In the genomic region with DNA sequence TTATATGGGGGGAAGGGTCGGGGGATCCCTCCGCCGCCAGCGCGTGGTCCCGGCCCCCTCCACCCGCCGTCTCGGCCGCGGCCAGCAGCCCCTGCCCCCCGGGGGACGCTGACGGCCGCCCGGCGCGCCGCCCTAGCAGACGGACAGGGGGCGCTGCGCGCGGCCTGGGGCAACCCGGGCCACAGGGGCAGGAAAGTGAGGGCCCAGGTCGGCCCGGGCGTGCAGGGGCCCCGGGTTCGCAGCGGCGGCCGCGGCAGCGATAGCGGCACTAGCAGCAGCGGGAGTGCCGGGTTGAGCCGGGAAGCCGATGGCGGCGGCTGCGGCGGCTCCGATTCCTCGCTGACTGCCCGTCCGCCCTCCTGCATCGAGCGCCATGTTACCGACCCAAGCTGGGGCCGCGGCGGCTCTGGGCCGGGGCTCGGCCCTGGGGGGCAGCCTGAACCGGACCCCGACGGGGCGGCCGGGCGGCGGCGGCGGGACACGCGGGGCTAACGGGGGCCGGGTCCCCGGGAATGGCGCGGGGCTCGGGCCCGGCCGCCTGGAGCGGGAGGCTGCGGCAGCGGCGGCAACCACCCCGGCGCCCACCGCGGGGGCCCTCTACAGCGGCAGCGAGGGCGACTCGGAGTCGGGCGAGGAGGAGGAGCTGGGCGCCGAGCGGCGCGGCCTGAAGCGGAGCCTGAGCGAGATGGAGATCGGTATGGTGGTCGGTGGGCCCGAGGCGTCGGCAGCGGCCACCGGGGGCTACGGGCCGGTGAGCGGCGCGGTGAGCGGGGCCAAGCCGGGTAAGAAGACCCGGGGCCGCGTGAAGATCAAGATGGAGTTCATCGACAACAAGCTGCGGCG, we compare ENCODE assay signal across 1 cellular context.
TF ChIP-seq lines count a peak whose summit lies in the region.

No MANE protein-coding gene starts in this region.

TF ChIP-seq in HepG2, 621 proteins besides CTCF, POLR2A, EP300 and RAD21 (continued from another document and continues in another):
- TF ChIP-seq HNF4G (IDR thresholded peaks at IDR 0.05; ENCODE audit: borderline replicate concordance, low read depth, low read length) (peak; percentile 51; the same call in 1 of the 2 replicates), HNF4G (CRISPR knock-in tag; IDR thresholded peaks at IDR 0.05; ENCODE audit: borderline replicate concordance, low read depth) (peak; percentile 66; the same call in 1 of the 2 replicates), ARNT2 (CRISPR knock-in tag; IDR thresholded peaks at IDR 0.05; ENCODE audit: low read depth) (peak; percentile 93), ETV5 (CRISPR knock-in tag; IDR thresholded peaks at IDR 0.05; ENCODE audit: borderline replicate concordance) (no peak), NFE2 (CRISPR knock-in tag; IDR thresholded peaks at IDR 0.05) (no peak), MEF2D (CRISPR knock-in tag; IDR thresholded peaks at IDR 0.05) (no peak), KAT8 (CRISPR knock-in tag; IDR thresholded peaks at IDR 0.05) (no peak), MED1 (CRISPR knock-in tag; IDR thresholded peaks at IDR 0.05) (peak; percentile 57), BRD4 (CRISPR knock-in tag; IDR thresholded peaks at IDR 0.05) (peak; percentile 73; the same call in 1 of the 2 replicates), KAT2B (IDR thresholded peaks at IDR 0.05; ENCODE audit: borderline replicate concordance, low read depth, low read length) (no peak), SP1 (IDR thresholded peaks at IDR 0.05) (no peak), SP1 (CRISPR knock-in tag; IDR thresholded peaks at IDR 0.05) (0 out of 2 replicates have a peak, but pooled peaks have one; percentile 6), SIX1 (CRISPR knock-in tag; IDR thresholded peaks at IDR 0.05; ENCODE audit: borderline replicate concordance) (0 out of 2 replicates have a peak, but pooled peaks have one; percentile 12), SUZ12 (IDR thresholded peaks at IDR 0.05; ENCODE audit: low read depth, low read length) (no peak), AKAP8 (CRISPR knock-in tag; IDR thresholded peaks at IDR 0.05) (no peak; the same call in 1 of the 2 replicates), NR2F2 (IDR thresholded peaks at IDR 0.05; ENCODE audit: borderline replicate concordance, low read depth) (no peak), RFX3 (CRISPR knock-in tag; IDR thresholded peaks at IDR 0.05) (no peak), ZMYM4 (CRISPR knock-in tag; IDR thresholded peaks at IDR 0.05) (peak; percentile 95; the same call in 1 of the 2 replicates), HCFC1 (IDR thresholded peaks at IDR 0.05; ENCODE audit: low read depth, low read length) (peak; percentile 25; the same call in 1 of the 2 replicates), MYC (CRISPR knock-in tag; IDR thresholded peaks at IDR 0.05; ENCODE audit: borderline replicate concordance) (peak; percentile 85), ZSCAN22 (CRISPR knock-in tag; IDR thresholded peaks at IDR 0.05) (no peak), HNF4A (CRISPR knock-in tag; IDR thresholded peaks at IDR 0.05) (no peak; the same call in 1 of the 2 replicates), HNRNPLL (IDR thresholded peaks at IDR 0.05; ENCODE audit: low read depth, low read length, poor library complexity, severe bottlenecking) (peak; percentile 31), ZNF766 (CRISPR knock-in tag; IDR thresholded peaks at IDR 0.05; ENCODE audit: borderline replicate concordance) (peak; percentile 86), NCOR1 (IDR thresholded peaks at IDR 0.05; ENCODE audit: borderline replicate concordance, low read length) (no peak)
- TF ChIP-seq, protein P1, sequence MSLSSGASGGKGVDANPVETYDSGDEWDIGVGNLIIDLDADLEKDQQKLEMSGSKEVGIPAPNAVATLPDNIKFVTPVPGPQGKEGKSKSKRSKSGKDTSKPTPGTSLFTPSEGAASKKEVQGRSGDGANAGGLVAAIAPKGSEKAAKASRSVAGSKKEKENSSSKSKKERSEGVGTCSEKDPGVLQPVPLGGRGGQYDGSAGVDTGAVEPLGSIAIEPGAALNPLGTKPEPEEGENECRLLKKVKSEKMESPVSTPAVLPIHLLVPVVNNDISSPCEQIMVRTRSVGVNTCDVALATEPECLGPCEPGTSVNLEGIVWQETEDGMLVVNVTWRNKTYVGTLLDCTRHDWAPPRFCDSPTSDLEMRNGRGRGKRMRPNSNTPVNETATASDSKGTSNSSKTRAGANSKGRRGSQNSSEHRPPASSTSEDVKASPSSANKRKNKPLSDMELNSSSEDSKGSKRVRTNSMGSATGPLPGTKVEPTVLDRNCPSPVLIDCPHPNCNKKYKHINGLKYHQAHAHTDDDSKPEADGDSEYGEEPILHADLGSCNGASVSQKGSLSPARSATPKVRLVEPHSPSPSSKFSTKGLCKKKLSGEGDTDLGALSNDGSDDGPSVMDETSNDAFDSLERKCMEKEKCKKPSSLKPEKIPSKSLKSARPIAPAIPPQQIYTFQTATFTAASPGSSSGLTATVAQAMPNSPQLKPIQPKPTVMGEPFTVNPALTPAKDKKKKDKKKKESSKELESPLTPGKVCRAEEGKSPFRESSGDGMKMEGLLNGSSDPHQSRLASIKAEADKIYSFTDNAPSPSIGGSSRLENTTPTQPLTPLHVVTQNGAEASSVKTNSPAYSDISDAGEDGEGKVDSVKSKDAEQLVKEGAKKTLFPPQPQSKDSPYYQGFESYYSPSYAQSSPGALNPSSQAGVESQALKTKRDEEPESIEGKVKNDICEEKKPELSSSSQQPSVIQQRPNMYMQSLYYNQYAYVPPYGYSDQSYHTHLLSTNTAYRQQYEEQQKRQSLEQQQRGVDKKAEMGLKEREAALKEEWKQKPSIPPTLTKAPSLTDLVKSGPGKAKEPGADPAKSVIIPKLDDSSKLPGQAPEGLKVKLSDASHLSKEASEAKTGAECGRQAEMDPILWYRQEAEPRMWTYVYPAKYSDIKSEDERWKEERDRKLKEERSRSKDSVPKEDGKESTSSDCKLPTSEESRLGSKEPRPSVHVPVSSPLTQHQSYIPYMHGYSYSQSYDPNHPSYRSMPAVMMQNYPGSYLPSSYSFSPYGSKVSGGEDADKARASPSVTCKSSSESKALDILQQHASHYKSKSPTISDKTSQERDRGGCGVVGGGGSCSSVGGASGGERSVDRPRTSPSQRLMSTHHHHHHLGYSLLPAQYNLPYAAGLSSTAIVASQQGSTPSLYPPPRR (CRISPR knock-in tag; IDR thresholded peaks at IDR 0.05; ENCODE audit: borderline replicate concordance): 0 out of 2 replicates have a peak, but pooled peaks have one; percentile 3
- TF ChIP-seq, protein P2, sequence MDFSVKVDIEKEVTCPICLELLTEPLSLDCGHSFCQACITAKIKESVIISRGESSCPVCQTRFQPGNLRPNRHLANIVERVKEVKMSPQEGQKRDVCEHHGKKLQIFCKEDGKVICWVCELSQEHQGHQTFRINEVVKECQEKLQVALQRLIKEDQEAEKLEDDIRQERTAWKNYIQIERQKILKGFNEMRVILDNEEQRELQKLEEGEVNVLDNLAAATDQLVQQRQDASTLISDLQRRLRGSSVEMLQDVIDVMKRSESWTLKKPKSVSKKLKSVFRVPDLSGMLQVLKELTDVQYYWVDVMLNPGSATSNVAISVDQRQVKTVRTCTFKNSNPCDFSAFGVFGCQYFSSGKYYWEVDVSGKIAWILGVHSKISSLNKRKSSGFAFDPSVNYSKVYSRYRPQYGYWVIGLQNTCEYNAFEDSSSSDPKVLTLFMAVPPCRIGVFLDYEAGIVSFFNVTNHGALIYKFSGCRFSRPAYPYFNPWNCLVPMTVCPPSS (IDR thresholded peaks at IDR 0.05): no peak
- TF ChIP-seq, protein P3, sequence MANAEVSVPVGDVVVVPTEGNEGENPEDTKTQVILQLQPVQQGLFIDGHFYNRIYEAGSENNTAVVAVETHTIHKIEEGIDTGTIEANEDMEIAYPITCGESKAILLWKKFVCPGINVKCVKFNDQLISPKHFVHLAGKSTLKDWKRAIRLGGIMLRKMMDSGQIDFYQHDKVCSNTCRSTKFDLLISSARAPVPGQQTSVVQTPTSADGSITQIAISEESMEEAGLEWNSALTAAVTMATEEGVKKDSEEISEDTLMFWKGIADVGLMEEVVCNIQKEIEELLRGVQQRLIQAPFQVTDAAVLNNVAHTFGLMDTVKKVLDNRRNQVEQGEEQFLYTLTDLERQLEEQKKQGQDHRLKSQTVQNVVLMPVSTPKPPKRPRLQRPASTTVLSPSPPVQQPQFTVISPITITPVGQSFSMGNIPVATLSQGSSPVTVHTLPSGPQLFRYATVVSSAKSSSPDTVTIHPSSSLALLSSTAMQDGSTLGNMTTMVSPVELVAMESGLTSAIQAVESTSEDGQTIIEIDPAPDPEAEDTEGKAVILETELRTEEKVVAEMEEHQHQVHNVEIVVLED (CRISPR knock-in tag; IDR thresholded peaks at IDR 0.05; ENCODE audit: borderline replicate concordance): no peak
- TF ChIP-seq, protein P4, sequence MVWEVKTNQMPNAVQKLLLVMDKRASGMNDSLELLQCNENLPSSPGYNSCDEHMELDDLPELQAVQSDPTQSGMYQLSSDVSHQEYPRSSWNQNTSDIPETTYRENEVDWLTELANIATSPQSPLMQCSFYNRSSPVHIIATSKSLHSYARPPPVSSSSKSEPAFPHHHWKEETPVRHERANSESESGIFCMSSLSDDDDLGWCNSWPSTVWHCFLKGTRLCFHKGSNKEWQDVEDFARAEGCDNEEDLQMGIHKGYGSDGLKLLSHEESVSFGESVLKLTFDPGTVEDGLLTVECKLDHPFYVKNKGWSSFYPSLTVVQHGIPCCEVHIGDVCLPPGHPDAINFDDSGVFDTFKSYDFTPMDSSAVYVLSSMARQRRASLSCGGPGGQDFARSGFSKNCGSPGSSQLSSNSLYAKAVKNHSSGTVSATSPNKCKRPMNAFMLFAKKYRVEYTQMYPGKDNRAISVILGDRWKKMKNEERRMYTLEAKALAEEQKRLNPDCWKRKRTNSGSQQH (CRISPR knock-in tag; IDR thresholded peaks at IDR 0.05; ENCODE audit: low read depth): peak; percentile 80; the same call in 1 of the 2 replicates
- TF ChIP-seq, protein P5, sequence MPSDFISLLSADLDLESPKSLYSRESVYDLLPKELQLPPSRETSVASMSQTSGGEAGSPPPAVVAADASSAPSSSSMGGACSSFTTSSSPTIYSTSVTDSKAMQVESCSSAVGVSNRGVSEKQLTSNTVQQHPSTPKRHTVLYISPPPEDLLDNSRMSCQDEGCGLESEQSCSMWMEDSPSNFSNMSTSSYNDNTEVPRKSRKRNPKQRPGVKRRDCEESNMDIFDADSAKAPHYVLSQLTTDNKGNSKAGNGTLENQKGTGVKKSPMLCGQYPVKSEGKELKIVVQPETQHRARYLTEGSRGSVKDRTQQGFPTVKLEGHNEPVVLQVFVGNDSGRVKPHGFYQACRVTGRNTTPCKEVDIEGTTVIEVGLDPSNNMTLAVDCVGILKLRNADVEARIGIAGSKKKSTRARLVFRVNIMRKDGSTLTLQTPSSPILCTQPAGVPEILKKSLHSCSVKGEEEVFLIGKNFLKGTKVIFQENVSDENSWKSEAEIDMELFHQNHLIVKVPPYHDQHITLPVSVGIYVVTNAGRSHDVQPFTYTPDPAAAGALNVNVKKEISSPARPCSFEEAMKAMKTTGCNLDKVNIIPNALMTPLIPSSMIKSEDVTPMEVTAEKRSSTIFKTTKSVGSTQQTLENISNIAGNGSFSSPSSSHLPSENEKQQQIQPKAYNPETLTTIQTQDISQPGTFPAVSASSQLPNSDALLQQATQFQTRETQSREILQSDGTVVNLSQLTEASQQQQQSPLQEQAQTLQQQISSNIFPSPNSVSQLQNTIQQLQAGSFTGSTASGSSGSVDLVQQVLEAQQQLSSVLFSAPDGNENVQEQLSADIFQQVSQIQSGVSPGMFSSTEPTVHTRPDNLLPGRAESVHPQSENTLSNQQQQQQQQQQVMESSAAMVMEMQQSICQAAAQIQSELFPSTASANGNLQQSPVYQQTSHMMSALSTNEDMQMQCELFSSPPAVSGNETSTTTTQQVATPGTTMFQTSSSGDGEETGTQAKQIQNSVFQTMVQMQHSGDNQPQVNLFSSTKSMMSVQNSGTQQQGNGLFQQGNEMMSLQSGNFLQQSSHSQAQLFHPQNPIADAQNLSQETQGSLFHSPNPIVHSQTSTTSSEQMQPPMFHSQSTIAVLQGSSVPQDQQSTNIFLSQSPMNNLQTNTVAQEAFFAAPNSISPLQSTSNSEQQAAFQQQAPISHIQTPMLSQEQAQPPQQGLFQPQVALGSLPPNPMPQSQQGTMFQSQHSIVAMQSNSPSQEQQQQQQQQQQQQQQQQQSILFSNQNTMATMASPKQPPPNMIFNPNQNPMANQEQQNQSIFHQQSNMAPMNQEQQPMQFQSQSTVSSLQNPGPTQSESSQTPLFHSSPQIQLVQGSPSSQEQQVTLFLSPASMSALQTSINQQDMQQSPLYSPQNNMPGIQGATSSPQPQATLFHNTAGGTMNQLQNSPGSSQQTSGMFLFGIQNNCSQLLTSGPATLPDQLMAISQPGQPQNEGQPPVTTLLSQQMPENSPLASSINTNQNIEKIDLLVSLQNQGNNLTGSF (CRISPR knock-in tag; IDR thresholded peaks at IDR 0.05): peak; percentile 84
- TF ChIP-seq, protein P6, sequence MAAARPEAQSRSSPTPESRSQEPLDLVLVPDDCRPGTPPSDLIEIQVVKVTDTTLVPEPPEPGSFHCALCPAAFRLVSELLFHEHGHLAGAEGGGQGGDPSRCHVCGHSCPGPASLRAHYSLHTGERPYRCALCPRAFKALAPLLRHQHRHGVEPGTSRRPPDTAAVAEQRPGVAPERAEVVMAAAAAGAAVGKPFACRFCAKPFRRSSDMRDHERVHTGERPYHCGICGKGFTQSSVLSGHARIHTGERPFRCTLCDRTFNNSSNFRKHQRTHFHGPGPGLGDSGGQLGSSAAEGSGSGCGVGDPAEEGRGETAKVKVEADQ (CRISPR knock-in tag; IDR thresholded peaks at IDR 0.05; ENCODE audit: borderline replicate concordance): no peak; the same call in 1 of the 2 replicates
- TF ChIP-seq, protein P7, sequence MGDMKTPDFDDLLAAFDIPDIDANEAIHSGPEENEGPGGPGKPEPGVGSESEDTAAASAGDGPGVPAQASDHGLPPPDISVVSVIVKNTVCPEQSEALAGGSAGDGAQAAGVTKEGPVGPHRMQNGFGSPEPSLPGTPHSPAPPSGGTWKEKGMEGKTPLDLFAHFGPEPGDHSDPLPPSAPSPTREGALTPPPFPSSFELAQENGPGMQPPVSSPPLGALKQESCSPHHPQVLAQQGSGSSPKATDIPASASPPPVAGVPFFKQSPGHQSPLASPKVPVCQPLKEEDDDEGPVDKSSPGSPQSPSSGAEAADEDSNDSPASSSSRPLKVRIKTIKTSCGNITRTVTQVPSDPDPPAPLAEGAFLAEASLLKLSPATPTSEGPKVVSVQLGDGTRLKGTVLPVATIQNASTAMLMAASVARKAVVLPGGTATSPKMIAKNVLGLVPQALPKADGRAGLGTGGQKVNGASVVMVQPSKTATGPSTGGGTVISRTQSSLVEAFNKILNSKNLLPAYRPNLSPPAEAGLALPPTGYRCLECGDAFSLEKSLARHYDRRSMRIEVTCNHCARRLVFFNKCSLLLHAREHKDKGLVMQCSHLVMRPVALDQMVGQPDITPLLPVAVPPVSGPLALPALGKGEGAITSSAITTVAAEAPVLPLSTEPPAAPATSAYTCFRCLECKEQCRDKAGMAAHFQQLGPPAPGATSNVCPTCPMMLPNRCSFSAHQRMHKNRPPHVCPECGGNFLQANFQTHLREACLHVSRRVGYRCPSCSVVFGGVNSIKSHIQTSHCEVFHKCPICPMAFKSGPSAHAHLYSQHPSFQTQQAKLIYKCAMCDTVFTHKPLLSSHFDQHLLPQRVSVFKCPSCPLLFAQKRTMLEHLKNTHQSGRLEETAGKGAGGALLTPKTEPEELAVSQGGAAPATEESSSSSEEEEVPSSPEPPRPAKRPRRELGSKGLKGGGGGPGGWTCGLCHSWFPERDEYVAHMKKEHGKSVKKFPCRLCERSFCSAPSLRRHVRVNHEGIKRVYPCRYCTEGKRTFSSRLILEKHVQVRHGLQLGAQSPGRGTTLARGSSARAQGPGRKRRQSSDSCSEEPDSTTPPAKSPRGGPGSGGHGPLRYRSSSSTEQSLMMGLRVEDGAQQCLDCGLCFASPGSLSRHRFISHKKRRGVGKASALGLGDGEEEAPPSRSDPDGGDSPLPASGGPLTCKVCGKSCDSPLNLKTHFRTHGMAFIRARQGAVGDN (CRISPR knock-in tag; IDR thresholded peaks at IDR 0.05): peak; percentile 42
